Comparison of ENCODE assay signal across 14 cellular contexts in the genomic region with DNA sequence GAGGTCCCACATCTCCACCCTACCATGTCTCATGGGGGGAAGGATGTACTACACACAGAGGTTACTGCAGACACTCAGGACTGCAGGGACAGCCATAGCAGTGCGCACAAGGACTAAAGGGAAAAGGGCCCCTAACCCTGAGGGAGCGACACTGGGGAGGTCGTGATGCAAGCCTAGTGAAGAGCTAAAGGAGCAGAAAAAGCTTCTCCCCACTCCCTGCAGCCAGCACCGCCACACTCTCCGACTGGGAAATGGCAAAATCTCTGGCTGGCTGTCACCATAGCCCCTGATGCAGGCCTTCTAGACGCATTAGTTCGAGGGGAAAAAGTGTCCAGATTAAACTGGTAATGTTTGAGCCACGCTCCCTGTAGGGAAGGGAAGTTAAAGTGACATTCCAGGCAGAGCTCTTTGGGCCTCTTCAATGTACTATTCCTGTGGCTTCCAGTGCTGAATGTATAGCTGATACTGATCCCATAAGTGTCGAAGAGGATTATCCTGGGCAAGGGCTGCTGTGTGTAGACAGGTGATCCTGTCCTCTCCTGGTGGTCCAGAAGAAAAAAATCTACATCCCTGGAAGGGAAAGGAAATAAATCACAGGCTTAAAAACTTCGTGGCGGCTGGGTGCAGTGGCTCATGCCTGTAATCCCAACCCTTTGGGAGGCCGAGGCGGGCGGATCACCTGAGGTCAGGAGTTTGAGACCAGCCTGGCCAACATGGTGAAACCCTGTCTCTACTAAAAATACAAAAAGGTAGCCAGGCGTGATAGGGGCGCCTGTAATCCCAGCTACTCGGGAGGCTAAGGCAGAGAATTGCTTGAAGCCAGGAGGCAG. TPM values are rescaled to one million over a fixed set of nuclear protein-coding genes. Genes with fewer than 3 reads are reported as not detected.
DNase-seq lines count a peak whose midpoint lies in the region; ATAC-seq and TF ChIP-seq lines count a peak whose summit lies in the region.
"Had no signal": no experiment of that assay in that cellular context is flagged by ENCODE, and none has a peak within 500 bp of the region (broad histone marks: within the 10 kb centered on the region; RNA-seq: fewer than 3 reads in every experiment).

No MANE protein-coding gene starts in this region.

- peaks cover 26 to 64% of the 10 kb centered on the region in 2 donors for H3K4me1 ChIP-seq in thyroid gland

- H3K4me3 ChIP-seq in thyroid gland (replicated peaks in 1 of 3) = no peak overlapping the region
- H3K4me3 ChIP-seq: body of pancreas, pancreas had no signal

- no peaks in the 10 kb centered on the region for H3K9me3 ChIP-seq in thyroid gland
- H3K9me3 ChIP-seq: body of pancreas, heart right ventricle, pancreas had no signal

- no peak for TF ChIP-seq CTCF in thyroid gland (IDR thresholded peaks at IDR 0.05)

- peaks cover 0 to 2% of the 10 kb centered on the region in 2 donors for H3K36me3 ChIP-seq in thyroid gland
- H3K36me3 ChIP-seq: pancreas had no signal

- H3K27ac ChIP-seq in caudate nucleus (ENCODE audit: low read depth, low read length) = peak overlapping the region; percentile 100
- H3K27ac ChIP-seq in thyroid gland = peak overlapping the region in 2 of 3 donors; percentile 48 to 60
- H3K27ac ChIP-seq: body of pancreas, pancreas had no signal

- DNase-seq in NCI-H524 treated with DMSO at 0.1 percent for 48 hours (lab: John Stamatoyannopoulos, UW) (peak; percentile 43), caudate nucleus (lab: John Stamatoyannopoulos, UW) (peak in 2 of 61 donors; percentile 23 to 40), midbrain (lab: John Stamatoyannopoulos, UW) (peak; percentile 23), thyroid gland (no peak), kidney glomerular epithelial cell (lab: John Stamatoyannopoulos, UW) (no peak), NCI-H748 (lab: John Stamatoyannopoulos, UW; ENCODE audit: unreplicated experiment) (no peak)

- intact Hi-C loops in thyroid gland (cut with DNase I) = loop anchor here (5.0 to 10.0 kb wide), 2 partner anchors 147 to 161 kb away; no protein-coding TSS in a partner anchor

- WGBS in thyroid gland, 2 donors = 54 to 60% methylated on average over 17 of the region's 17 CpGs

- ATAC-seq in HG03025 (IDR thresholded peaks at IDR 0.05; ENCODE audit: low FRiP score, unreplicated experiment) = no peak
- ATAC-seq: body of pancreas; stimulated activated memory B cell treated with anti-CD40 and anti-IgM and Interleukin-4, amounts not matched to agents 10 μg/mL and 1 μg/mL and 100 μg/mL, for 72 hours had no signal

- H3K27me3 ChIP-seq in thyroid gland = no peaks in the 10 kb centered on the region
- H3K27me3 ChIP-seq: body of pancreas, heart right ventricle, pancreas had no signal

- TF ChIP-seq POLR2A in thyroid gland (IDR thresholded peaks at IDR 0.05) = no peak

RNA-seq across cellular contexts. Expression of a gene that starts 5.4 kb away (rescaled TPM):
- total RNA-seq in thyroid gland = 10 to 100 TPM; 19.1 to 36.4 (median 25.7) TPM

RNA-seq across cellular contexts. Expression of a gene that starts 5.5 kb away (rescaled TPM):
- total RNA-seq in thyroid gland = 10 to 100 TPM; 18.0 to 50.1 (median 35.6) TPM

RNA-seq across cellular contexts. Expression of a gene that starts 44.3 kb away (rescaled TPM):
- not detected for total RNA-seq in thyroid gland
- total RNA-seq: activated T-helper 2 cell treated with anti-CD3 and anti-CD28 coated beads, Interferon-gamma antibody, Interleukin-2, Interleukin-4, amounts not matched to agents 10 μg/mL and 5 μg/mL and 100 μg/mL, durations not matched to agents 14 hours and 24 hours and 36 hours; CD4-positive, alpha-beta memory T cell; heart right ventricle; lower leg skin had no signal

Comparison
In these comparisons a context has a peak if more than half of its experiments do, and no peak if none do; other contexts are left out.
1. DNase-seq: peak in NCI-H524 treated with DMSO at 0.1 percent for 48 hours (single experiment) and midbrain (single experiment); none in thyroid gland (0 of 2), kidney glomerular epithelial cell (single experiment) and NCI-H748 (single experiment).